25 cellular contexts compared by ENCODE assay signal in the genomic region with DNA sequence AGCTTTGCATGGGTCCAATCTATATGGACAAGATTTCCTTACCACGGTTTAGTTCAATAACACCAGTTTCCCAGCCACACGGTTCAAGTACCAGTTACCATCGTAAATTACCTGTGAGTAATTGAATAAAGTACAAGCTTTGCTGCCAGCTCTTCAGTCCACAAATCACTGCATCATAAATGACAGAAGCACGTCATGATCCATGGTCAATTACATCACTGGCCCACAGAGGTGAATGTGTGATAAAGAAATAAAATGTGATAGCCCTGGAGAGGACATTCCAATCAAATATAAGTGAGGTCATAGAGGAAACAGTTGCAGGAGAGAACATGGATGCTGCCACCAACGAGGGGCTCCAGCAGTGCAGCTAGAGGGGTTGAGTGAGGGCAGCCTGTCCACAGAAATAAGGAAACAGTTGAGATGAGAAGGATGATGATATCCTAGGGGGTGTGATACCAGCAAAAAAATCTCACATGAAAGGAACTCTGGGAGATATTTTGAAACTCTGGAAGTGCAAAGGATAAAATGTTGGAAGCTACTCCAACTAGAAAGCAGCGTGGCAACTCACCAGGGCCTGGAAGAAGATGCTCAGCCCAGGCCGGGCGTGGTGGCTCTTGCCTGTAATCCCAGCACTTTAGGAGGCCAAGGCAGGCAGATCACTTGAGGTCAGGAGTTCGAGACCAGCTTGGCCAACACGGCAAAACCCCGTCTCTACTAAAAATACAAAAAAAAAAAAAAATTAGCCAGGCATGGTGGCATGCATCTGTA. TPM values are rescaled to one million over a fixed set of nuclear protein-coding genes. Genes with fewer than 3 reads are reported as not detected.
A peak's percentile ranks its signal among the peaks of the same experiment; 100 is the strongest.
DNase-seq lines count a peak whose midpoint lies in the region; ATAC-seq and TF ChIP-seq lines count a peak whose summit lies in the region.
"Had no signal": no experiment of that assay in that cellular context is flagged by ENCODE, and none has a peak within 500 bp of the region (broad histone marks: within the 10 kb centered on the region; RNA-seq: fewer than 3 reads in every experiment).

No MANE protein-coding gene starts in this region.

- H3K4me3 Mint-ChIP-seq in glutamatergic neuron (ENCODE audit: unreplicated experiment) (no peak overlapping the region), type B pancreatic cell (no peak overlapping the region)

- H3K4me1 Mint-ChIP-seq in glutamatergic neuron (ENCODE audit: low read depth, unreplicated experiment) (peaks cover 20% of the 10 kb centered on the region), type B pancreatic cell (ENCODE audit: unreplicated experiment) (peaks cover 9% of the 10 kb centered on the region)

- peaks cover 5% of the 10 kb centered on the region for H3K9me3 Mint-ChIP-seq in glutamatergic neuron (ENCODE audit: unreplicated experiment)
- no peaks in the 10 kb centered on the region for H3K9me3 Mint-ChIP-seq in type B pancreatic cell
- H3K9me3 Mint-ChIP-seq: CD8-positive, alpha-beta memory T cell had no signal

- no peak overlapping the region for H3K4me3 ChIP-seq in mucosa of descending colon
- H3K4me3 ChIP-seq: GM12878 had no signal

- peak; percentile 39 for ATAC-seq in mucosa of descending colon
- ATAC-seq in HG03097 (IDR thresholded peaks at IDR 0.05; ENCODE audit: low FRiP score, unreplicated experiment) = no peak
- ATAC-seq: GM12878, PC-3 had no signal

- DNase-seq in HEK293T (ENCODE audit: extremely low spot score) (no peak), glutamatergic neuron (no peak), mucosa of descending colon (no peak), NCI-H1436 (lab: John Stamatoyannopoulos, UW) (no peak), type B pancreatic cell (ENCODE audit: extremely low spot score, unreplicated experiment) (no peak)
- no peak for DNase-seq in effector CD4-positive, alpha-beta T cell
- DNase-seq: CD8-positive, alpha-beta memory T cell; DMS 273 treated with DMSO at 0.1 percent for 48 hours; DMS79; EL; GDM1; HCEC 1CT; Kasumi-1; NCI-H1092 treated with DMSO at 0.1 percent for 48 hours; NCI-H1436 treated with DMSO at 0.1 percent for 48 hours; NCI-H187 treated with DMSO at 0.1 percent for 48 hours; NCI-H2171 treated with DMSO at 0.1 percent for 48 hours; NCI-H345; NCI-H510A treated with DMSO at 0.1 percent for 48 hours; NCI-H748 treated with DMSO at 0.1 percent for 48 hours; NK-92 treated with Interleukin-12 subunit alpha and Interleukin-12 subunit beta, amount 100 ng/mL, for 24 hours; PC-3; SK-N-SH had no signal

- H3K36me3 ChIP-seq in mucosa of descending colon (ENCODE audit: low read depth) = no peaks in the 10 kb centered on the region

- CTCF ChIA-PET in HEK293T (lab: Yijun Ruan, JAX) = interaction anchor here (0.6 to 1.7 kb wide), 3 partner anchors 188 to 358 kb away, joined by 4 to 7 read pairs (median 5); no protein-coding TSS in a partner anchor

- POLR2A ChIA-PET in HEK293T (lab: Yijun Ruan, JAX) = interaction anchor here (3.2 kb wide), 1 partner anchor 10 kb away, joined by 18 read pairs; no protein-coding TSS in a partner anchor

- peaks cover 18% of the 10 kb centered on the region for H3K27me3 Mint-ChIP-seq in glutamatergic neuron (ENCODE audit: unreplicated experiment)
- H3K27me3 Mint-ChIP-seq in type B pancreatic cell = peaks cover 5% of the 10 kb centered on the region

- intact Hi-C loops in mucosa of descending colon (cut with DNase I, micrococcal nuclease) = no loop called here

- peaks cover 4% of the 10 kb centered on the region for H3K4me1 ChIP-seq in mucosa of descending colon (ENCODE audit: low read depth)

- no peak for TF ChIP-seq CTCF in glutamatergic neuron (IDR thresholded peaks at IDR 0.05; ENCODE audit: partially characterized antibody, unreplicated experiment)
- no peak for TF ChIP-seq CTCF in mucosa of descending colon (IDR thresholded peaks at IDR 0.05)
- no peak for TF ChIP-seq CTCF in type B pancreatic cell (conservative IDR thresholded peaks at IDR 0.05)

- H3K27ac Mint-ChIP-seq in glutamatergic neuron (ENCODE audit: unreplicated experiment) (peak overlapping the region; percentile 45), type B pancreatic cell (no peak overlapping the region)

- no peaks in the 10 kb centered on the region for H3K9me3 ChIP-seq in mucosa of descending colon
- H3K9me3 ChIP-seq: SK-N-SH had no signal

- H3K36me3 Mint-ChIP-seq in glutamatergic neuron (ENCODE audit: unreplicated experiment) (no peaks in the 10 kb centered on the region), type B pancreatic cell (no peaks in the 10 kb centered on the region)
- H3K36me3 Mint-ChIP-seq: CD8-positive, alpha-beta memory T cell had no signal

TF ChIP-seq in HEK293T, 16 proteins besides CTCF, POLR2A, EP300 and RAD21:
- TF ChIP-seq ZNF384 (IDR thresholded peaks at IDR 0.05) = no peak
- TF ChIP-seq, protein P1, sequence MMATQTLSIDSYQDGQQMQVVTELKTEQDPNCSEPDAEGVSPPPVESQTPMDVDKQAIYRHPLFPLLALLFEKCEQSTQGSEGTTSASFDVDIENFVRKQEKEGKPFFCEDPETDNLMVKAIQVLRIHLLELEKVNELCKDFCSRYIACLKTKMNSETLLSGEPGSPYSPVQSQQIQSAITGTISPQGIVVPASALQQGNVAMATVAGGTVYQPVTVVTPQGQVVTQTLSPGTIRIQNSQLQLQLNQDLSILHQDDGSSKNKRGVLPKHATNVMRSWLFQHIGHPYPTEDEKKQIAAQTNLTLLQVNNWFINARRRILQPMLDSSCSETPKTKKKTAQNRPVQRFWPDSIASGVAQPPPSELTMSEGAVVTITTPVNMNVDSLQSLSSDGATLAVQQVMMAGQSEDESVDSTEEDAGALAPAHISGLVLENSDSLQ (IDR thresholded peaks at IDR 0.05) = peak; percentile 45; the same call in 1 of the 2 replicates

RNA-seq across cellular contexts. Expression of a gene that starts 5.8 kb away (rescaled TPM):
- 2,051 TPM for total RNA-seq in glutamatergic neuron (ENCODE audit: unreplicated experiment)
- total RNA-seq in mucosa of descending colon = 100 to 1,000 TPM; 403 to 547 (median 409) TPM
- total RNA-seq in type B pancreatic cell (ENCODE audit: low replicate concordance) = 413 and 489 TPM in 2 replicates
